Comparison of ENCODE assay signal across 21 cellular contexts in genomic region chr14:95128140-95128539, GRCh38.
"Had no signal": no experiment of that assay in that cellular context is flagged by ENCODE, and none has a peak within 500 bp of the region (broad histone marks: within the 10 kb centered on the region; RNA-seq: fewer than 3 reads in every experiment).

No MANE protein-coding gene starts in this region.

- H3K4me3 ChIP-seq: lung, psoas muscle, right atrium auricular region, upper lobe of left lung had no signal

- ATAC-seq: activated CD4-positive, CD25-positive, alpha-beta regulatory T cell treated with anti-CD3 and anti-CD28 coated beads, Interleukin-2, amount 50 U/mL, for 24 hours; esophagus mucosa; naive thymus-derived CD4-positive, alpha-beta T cell; psoas muscle had no signal

- H3K27me3 Mint-ChIP-seq: activated CD4-positive, alpha-beta memory T cell treated with anti-CD3 and anti-CD28 coated beads, Interleukin-2, amount 10 ng/mL, durations not matched to agents 7 days and 5 days; activated CD4-positive, alpha-beta T cell treated with anti-CD3 and anti-CD28 coated beads, Interleukin-2, amount 10 ng/mL, durations not matched to agents 24 days and 14 days; activated naive CD4-positive, alpha-beta T cell treated with anti-CD3 and anti-CD28 coated beads, Interleukin-2, amount 50 U/mL, for 24 hours; brain; dendritic cell treated with granulocyte-macrophage colony-stimulating factor and Interleukin-4, amounts not matched to agents 40 ng/mL and 50 ng/mL, for 4 days; naive thymus-derived CD4-positive, alpha-beta T cell had no signal

- H3K9me3 ChIP-seq: psoas muscle, right atrium auricular region, upper lobe of left lung had no signal

- DNase-seq: activated CD4-positive, alpha-beta memory T cell treated with anti-CD3 and anti-CD28 coated beads, Interleukin-2, amount 10 ng/mL, durations not matched to agents 7 days and 5 days; activated CD4-positive, alpha-beta T cell treated with anti-CD3 and anti-CD28 coated beads, Interleukin-2, amount 10 ng/mL, durations not matched to agents 24 days and 14 days; activated gamma-delta T cell; anterior cingulate cortex; effector CD4-positive, alpha-beta T cell; foreskin melanocyte; immature natural killer cell; naive thymus-derived CD4-positive, alpha-beta T cell; psoas muscle; stimulated activated CD4-positive, alpha-beta T cell treated with anti-CD3 and anti-CD28 coated beads, Interleukin-4, amount 100 ng/mL, for 24 hours; stimulated activated naive CD4-positive, alpha-beta T cell treated with Interleukin-2 at 50 U/mL for 16 hours had no signal

- H3K27ac Mint-ChIP-seq: activated CD4-positive, alpha-beta memory T cell treated with anti-CD3 and anti-CD28 coated beads, Interleukin-2, amount 10 ng/mL, durations not matched to agents 7 days and 5 days; activated CD4-positive, alpha-beta T cell treated with anti-CD3 and anti-CD28 coated beads, Interleukin-2, amount 10 ng/mL, durations not matched to agents 24 days and 14 days; activated T-helper 1 cell treated with anti-CD3 and anti-CD28 coated beads, Interleukin-12 subunit alpha, Interleukin-12 subunit beta, Interleukin-2, Interleukin-4 antibody, amounts not matched to agents 30 ng/mL and 10 ng/mL and 1 ng/mL, durations not matched to agents 14 hours and 24 hours and 36 hours; brain; dendritic cell treated with granulocyte-macrophage colony-stimulating factor and Interleukin-4, amounts not matched to agents 40 ng/mL and 50 ng/mL, for 4 days; T-helper 1 cell treated with Interleukin-12 subunit alpha and Interleukin-12 subunit beta and Interleukin-4 antibody, amounts not matched to agents 30 μg/mL and 1 μg/mL, for 36 hours had no signal

- H3K27me3 ChIP-seq: right atrium auricular region, upper lobe of left lung had no signal

- H3K9me3 Mint-ChIP-seq: activated CD4-positive, alpha-beta memory T cell treated with anti-CD3 and anti-CD28 coated beads, Interleukin-2, amount 10 ng/mL, durations not matched to agents 7 days and 5 days; activated CD4-positive, alpha-beta T cell treated with anti-CD3 and anti-CD28 coated beads, Interleukin-2, amount 10 ng/mL, durations not matched to agents 24 days and 14 days; activated naive CD4-positive, alpha-beta T cell treated with anti-CD3 and anti-CD28 coated beads, Interleukin-2, amount 50 U/mL, for 24 hours; activated T-helper 1 cell treated with anti-CD3 and anti-CD28 coated beads, Interleukin-12 subunit alpha, Interleukin-12 subunit beta, Interleukin-2, Interleukin-4 antibody, amounts not matched to agents 30 ng/mL and 10 ng/mL and 1 ng/mL, durations not matched to agents 14 hours and 24 hours and 36 hours; brain; dendritic cell treated with granulocyte-macrophage colony-stimulating factor and Interleukin-4, amounts not matched to agents 40 ng/mL and 50 ng/mL, for 4 days; immature natural killer cell; naive thymus-derived CD4-positive, alpha-beta T cell; T-helper 1 cell treated with Interleukin-12 subunit alpha and Interleukin-12 subunit beta and Interleukin-4 antibody, amounts not matched to agents 30 μg/mL and 1 μg/mL, for 36 hours had no signal

- H3K4me3 Mint-ChIP-seq: activated CD4-positive, alpha-beta memory T cell treated with anti-CD3 and anti-CD28 coated beads, Interleukin-2, amount 10 ng/mL, durations not matched to agents 7 days and 5 days; activated CD4-positive, alpha-beta T cell treated with anti-CD3 and anti-CD28 coated beads, Interleukin-2, amount 10 ng/mL, durations not matched to agents 24 days and 14 days; activated naive CD4-positive, alpha-beta T cell treated with anti-CD3 and anti-CD28 coated beads, Interleukin-2, amount 50 U/mL, for 24 hours; activated T-helper 1 cell treated with anti-CD3 and anti-CD28 coated beads, Interleukin-12 subunit alpha, Interleukin-12 subunit beta, Interleukin-2, Interleukin-4 antibody, amounts not matched to agents 30 ng/mL and 10 ng/mL and 1 ng/mL, durations not matched to agents 14 hours and 24 hours and 36 hours; brain; dendritic cell treated with granulocyte-macrophage colony-stimulating factor and Interleukin-4, amounts not matched to agents 40 ng/mL and 50 ng/mL, for 4 days; immature natural killer cell; naive thymus-derived CD4-positive, alpha-beta T cell; T-helper 1 cell treated with Interleukin-12 subunit alpha and Interleukin-12 subunit beta and Interleukin-4 antibody, amounts not matched to agents 30 μg/mL and 1 μg/mL, for 36 hours had no signal

- H3K27ac ChIP-seq: psoas muscle, right atrium auricular region had no signal
